ENCODE assay signal across 18 cellular contexts in the genomic region with DNA sequence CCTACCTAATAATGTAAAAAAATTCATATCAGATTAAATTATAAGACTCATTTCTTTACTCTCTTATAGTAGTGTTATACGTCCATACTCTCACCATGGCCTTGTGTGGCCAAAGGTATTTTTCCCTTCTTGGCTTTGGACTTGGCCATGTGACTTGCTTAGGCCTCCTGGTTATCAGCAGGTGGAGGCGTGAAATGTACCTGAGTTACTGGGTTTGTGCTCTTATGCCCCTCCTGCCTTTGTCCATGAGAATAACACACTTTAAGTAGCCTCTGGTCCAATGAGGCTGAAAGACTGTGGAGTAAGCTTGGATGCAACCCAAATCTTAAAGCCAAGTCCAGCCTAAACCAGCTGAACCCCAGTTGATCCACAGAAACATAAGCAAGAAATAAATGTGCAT.
DNase-seq lines count a peak whose midpoint lies in the region; ATAC-seq and TF ChIP-seq lines count a peak whose summit lies in the region.
"Had no signal": no experiment of that assay in that cellular context is flagged by ENCODE, and none has a peak within 500 bp of the region (broad histone marks: within the 10 kb centered on the region; RNA-seq: fewer than 3 reads in every experiment).

No MANE protein-coding gene starts in this region.

- 91 to 96% (median 92%) methylated on average over 2 of the region's 2 CpGs for WGBS in spleen, 5 donors

- H3K9ac ChIP-seq in skeletal muscle tissue (ENCODE audit: low read depth in 1 of 3, low read length in 3 of 3), result no peak overlapping the region

- H3K4me1 ChIP-seq in foreskin keratinocyte (peaks cover 33% of the 10 kb centered on the region), skeletal muscle tissue (ENCODE audit: control insufficient read depth in 3 of 3, insufficient read depth in 3 of 3, low read length in 3 of 3) (peaks cover 40 to 61% (median 53%) of the 10 kb centered on the region in 3 donors), spleen (peaks cover 0 to 5% (median 0%) of the 10 kb centered on the region in 6 donors)

- TF ChIP-seq POLR2A in spleen (IDR thresholded peaks at IDR 0.05), result no peak

- no peak for TF ChIP-seq CTCF in foreskin keratinocyte (conservative IDR thresholded peaks at IDR 0.05)
- no peak for TF ChIP-seq CTCF in spleen (IDR thresholded peaks at IDR 0.05 in 8 of 11, conservative IDR thresholded peaks at IDR 0.05 in 3 of 11)

- H3K27ac ChIP-seq in foreskin keratinocyte (peak overlapping the region; percentile 63), skeletal muscle tissue (ENCODE audit: low read depth, low read length) (peak overlapping the region; percentile 90), spleen (no peak overlapping the region)
- H3K27ac ChIP-seq: Peyer's patch had no signal

- H3K4me3 ChIP-seq in skeletal muscle tissue (ENCODE audit: low read length in 3 of 3), result no peak overlapping the region
- H3K4me3 ChIP-seq in spleen, result no peak overlapping the region
- H3K4me3 ChIP-seq: Peyer's patch had no signal

- no peaks in the 10 kb centered on the region for H3K36me3 ChIP-seq in skeletal muscle tissue (ENCODE audit: control insufficient read depth in 3 of 3, insufficient read depth in 3 of 3, low read length in 3 of 3)
- no peaks in the 10 kb centered on the region for H3K36me3 ChIP-seq in spleen
- H3K36me3 ChIP-seq: BE2C, Peyer's patch had no signal

- H3K9me3 ChIP-seq in skeletal muscle tissue (ENCODE audit: control insufficient read depth in 3 of 3, low read length in 3 of 3) (no peaks in the 10 kb centered on the region), spleen (no peaks in the 10 kb centered on the region)
- H3K9me3 ChIP-seq: BE2C, Peyer's patch had no signal

- H3K27me3 ChIP-seq in foreskin keratinocyte, result no peaks in the 10 kb centered on the region
- no peaks in the 10 kb centered on the region for H3K27me3 ChIP-seq in skeletal muscle tissue (ENCODE audit: control insufficient read depth in 3 of 3, insufficient read depth in 3 of 3, low read length in 3 of 3)
- no peaks in the 10 kb centered on the region for H3K27me3 ChIP-seq in spleen (replicated peaks in 1 of 7)
- H3K27me3 ChIP-seq: BE2C, Peyer's patch had no signal

- DNase-seq in DMS79 (lab: John Stamatoyannopoulos, UW) (peak; percentile 52), NCI-H2029 (lab: John Stamatoyannopoulos, UW) (peak; percentile 38), foreskin keratinocyte (no peak), spleen (no peak)
- DNase-seq: BE2C; CD8-positive, alpha-beta T cell; HFFc6; Karpas-422; NCI-H1417; NCI-H2081 treated with DMSO at 0.1 percent for 48 hours; NCI-H446 treated with DMSO at 0.1 percent for 48 hours; NCI-H748 treated with DMSO at 0.1 percent for 48 hours; Peyer's patch; SHP77 treated with DMSO at 0.1 percent for 48 hours had no signal

- ATAC-seq in foreskin keratinocyte, result no peak
- no peak for ATAC-seq in GM19397 (IDR thresholded peaks at IDR 0.05; ENCODE audit: unreplicated experiment)
- ATAC-seq in HG02571 (IDR thresholded peaks at IDR 0.05; ENCODE audit: unreplicated experiment), result no peak
- ATAC-seq: CD8-positive, alpha-beta T cell; HepG2 had no signal

- intact Hi-C loops in spleen (cut with DNase I; ENCODE audit: low total_unique reads), result no loop called here

Comparison
In these comparisons a context has a peak if more than half of its experiments do, and no peak if none do; other contexts are left out.
1. DNase-seq: peak in DMS79 (single experiment) and NCI-H2029 (single experiment); none in foreskin keratinocyte (0 of 2) and spleen (single experiment).
2. H3K27ac ChIP-seq: peak in foreskin keratinocyte (single experiment) and skeletal muscle tissue (single experiment); none in spleen (0 of 8).